Comparison of ENCODE assay signal across 12 cellular contexts in genomic region chr22:19885841-19886592, GRCh38. TPM values are rescaled to one million over a fixed set of nuclear protein-coding genes. Genes with fewer than 3 reads are reported as not detected.
DNase-seq lines count a peak whose midpoint lies in the region; ATAC-seq and TF ChIP-seq lines count a peak whose summit lies in the region.
"Had no signal": no experiment of that assay in that cellular context is flagged by ENCODE, and none has a peak within 500 bp of the region (broad histone marks: within the 10 kb centered on the region; RNA-seq: fewer than 3 reads in every experiment).

No MANE protein-coding gene starts in this region.

- no peak for DNase-seq in MCF 10A (ENCODE audit: unreplicated experiment)
- no peak for DNase-seq in mammary epithelial cell
- peak; percentile 1 for DNase-seq in activated CD8-positive, alpha-beta T cell treated with anti-CD3 and anti-CD28 coated beads for 36 hours
- DNase-seq in lower lobe of right lung = peak; percentile 42
- DNase-seq in vagina (ENCODE audit: extremely low spot score in 2 of 2) = no peak
- DNase-seq in DMS53 (lab: John Stamatoyannopoulos, UW) = no peak
- DNase-seq in ecto neural progenitor cell (ENCODE audit: low spot score) = no peak
- no peak for DNase-seq in NCI-H1105 (lab: John Stamatoyannopoulos, UW)
- DNase-seq: amniotic stem cell; NCI-H2107; stimulated activated CD4-positive, alpha-beta T cell treated with anti-CD3 and anti-CD28 coated beads, Interleukin-12 subunit alpha, Interleukin-12 subunit beta, amount 100 ng/mL, for 4 hours had no signal

- no TSS peak for BruUV-seq in MCF 10A (replicated peaks; lab: Mats Ljungman, UMichigan)
- no TSS peak for BruUV-seq in mammary epithelial cell (replicated peaks; lab: Mats Ljungman, UMichigan)

- H4K20me1 ChIP-seq in mammary epithelial cell (ENCODE audit: insufficient read depth, low read length) = no peaks in the 10 kb centered on the region

- H3K4me1 ChIP-seq in mammary epithelial cell (ENCODE audit: insufficient read depth, low read length) (peaks cover 49% of the 10 kb centered on the region), lower lobe of right lung (peaks cover 32% of the 10 kb centered on the region), vagina (peaks cover 30% of the 10 kb centered on the region)

- 74% methylated on average over 15 of the region's 15 CpGs for WGBS in mammary epithelial cell (ENCODE audit: low coverage, missing lambda C conversion rate)

- no peak overlapping the region for H3K4me3 Mint-ChIP-seq in MCF 10A (ENCODE audit: unreplicated experiment)
- peak overlapping the region; percentile 17 for H3K4me3 Mint-ChIP-seq in activated CD8-positive, alpha-beta T cell treated with anti-CD3 and anti-CD28 coated beads for 36 hours

- H3K36me3 ChIP-seq in mammary epithelial cell (ENCODE audit: insufficient read depth, low read length) (no peaks in the 10 kb centered on the region), lower lobe of right lung (peaks cover 21% of the 10 kb centered on the region), vagina (no peaks in the 10 kb centered on the region)

- intact Hi-C loops in MCF 10A (cut with micrococcal nuclease) = no loop called here
- intact Hi-C loops in mammary epithelial cell (cut with micrococcal nuclease) = no loop called here
- intact Hi-C loops in activated CD8-positive, alpha-beta T cell treated with anti-CD3 and anti-CD28 coated beads for 36 hours (cut with micrococcal nuclease) = no loop called here
- intact Hi-C loops in lower lobe of right lung (cut with DNase I) = no loop called here
- intact Hi-C loops in vagina (cut with DNase I) = no loop called here

- CTCF ChIA-PET in MCF 10A (lab: Yijun Ruan, JAX) (interaction anchor here (0.6 to 2.3 kb wide), 2 partner anchors 29 to 155 kb away, joined by 3 to 11 read pairs; no protein-coding TSS in a partner anchor), mammary epithelial cell (lab: Charles Lee; ENCODE audit: low non-redundant PET) (no interaction called here)
- CTCF ChIA-PET in activated CD8-positive, alpha-beta T cell treated with anti-CD3 and anti-CD28 coated beads for 36 hours (lab: Charles Lee) = interaction anchor here (0.5 to 4.6 kb wide), 9 partner anchors 11 to 155 kb away, joined by 3 to 26 read pairs (median 5); no protein-coding TSS in a partner anchor

- POLR2A ChIA-PET in MCF 10A (lab: Yijun Ruan, JAX) = interaction anchor here (1.0 kb wide), 1 partner anchor 11 kb away, joined by 4 read pairs; no protein-coding TSS in a partner anchor
- POLR2A ChIA-PET in activated CD8-positive, alpha-beta T cell treated with anti-CD3 and anti-CD28 coated beads for 36 hours (lab: Charles Lee) = interaction anchor here (0.8 to 8.8 kb wide), 6 partner anchors 12 to 36 kb away, joined by 3 to 96 read pairs (median 5); partner anchors contain the start of genes GNB1L and RTL10

- no peak overlapping the region for H3K9ac ChIP-seq in mammary epithelial cell (ENCODE audit: insufficient read depth, low read length)

- H3K9me3 ChIP-seq in mammary epithelial cell (replicated peaks; ENCODE audit: insufficient read depth, low read length) = no peaks in the 10 kb centered on the region
- no peaks in the 10 kb centered on the region for H3K9me3 ChIP-seq in lower lobe of right lung
- no peaks in the 10 kb centered on the region for H3K9me3 ChIP-seq in vagina

- no peak overlapping the region for H3K4me3 ChIP-seq in mammary epithelial cell (replicated peaks in 1 of 3; ENCODE audit: insufficient read depth in 1 of 3, low read depth in 2 of 3, low read length in 3 of 3)
- no peak overlapping the region for H3K4me3 ChIP-seq in lower lobe of right lung
- no peak overlapping the region for H3K4me3 ChIP-seq in vagina

- H3K36me3 Mint-ChIP-seq in MCF 10A (ENCODE audit: insufficient read depth, unreplicated experiment) = peaks cover 5% of the 10 kb centered on the region
- H3K36me3 Mint-ChIP-seq in activated CD8-positive, alpha-beta T cell treated with anti-CD3 and anti-CD28 coated beads for 36 hours (ENCODE audit: low read depth) = peaks cover 3% of the 10 kb centered on the region

- H3K79me2 ChIP-seq in mammary epithelial cell (ENCODE audit: insufficient read depth, low read length) = no peaks in the 10 kb centered on the region

- H3K4me2 ChIP-seq in mammary epithelial cell (ENCODE audit: insufficient read depth, low read depth, low read length) = no peak overlapping the region

- peak overlapping the region; percentile 49 for H3K27ac Mint-ChIP-seq in MCF 10A (ENCODE audit: low read depth, unreplicated experiment)
- H3K27ac Mint-ChIP-seq in activated CD8-positive, alpha-beta T cell treated with anti-CD3 and anti-CD28 coated beads for 36 hours = peak overlapping the region; percentile 82

- TF ChIP-seq CTCF in MCF 10A (IDR thresholded peaks at IDR 0.05; ENCODE audit: unreplicated experiment) (no peak), mammary epithelial cell (conservative IDR thresholded peaks at IDR 0.05 in 1 of 2, IDR thresholded peaks at IDR 0.05 in 1 of 2; ENCODE audit: extremely low read depth in 1 of 2, insufficient read depth in 1 of 2, low read depth in 1 of 2, low read length in 2 of 2) (no peak), lower lobe of right lung (IDR thresholded peaks at IDR 0.05) (no peak), vagina (IDR thresholded peaks at IDR 0.05) (no peak)
- TF ChIP-seq CTCF in activated CD8-positive, alpha-beta T cell treated with anti-CD3 and anti-CD28 coated beads for 36 hours (IDR thresholded peaks at IDR 0.05) = no peak

- H3K27ac ChIP-seq in mammary epithelial cell (ENCODE audit: insufficient read depth, low read depth, low read length) = no peak overlapping the region
- H3K27ac ChIP-seq in lower lobe of right lung = peak overlapping the region; percentile 75
- peak overlapping the region; percentile 2 for H3K27ac ChIP-seq in vagina

- ATAC-seq in activated CD8-positive, alpha-beta T cell treated with anti-CD3 and anti-CD28 coated beads for 36 hours = no peak
- no peak for ATAC-seq in lower lobe of right lung
- ATAC-seq: HCT116 had no signal

- dilution Hi-C loops in mammary epithelial cell (cut with HindIII; ENCODE audit: low sequenced_read_pairs) = no loop called here

- no peaks in the 10 kb centered on the region for H3K27me3 Mint-ChIP-seq in MCF 10A (ENCODE audit: insufficient read depth, unreplicated experiment)
- H3K27me3 Mint-ChIP-seq in activated CD8-positive, alpha-beta T cell treated with anti-CD3 and anti-CD28 coated beads for 36 hours = no peaks in the 10 kb centered on the region

- H3K4me1 Mint-ChIP-seq in MCF 10A (ENCODE audit: insufficient read depth, unreplicated experiment) = peaks cover 23% of the 10 kb centered on the region
- peaks cover 41% of the 10 kb centered on the region for H3K4me1 Mint-ChIP-seq in activated CD8-positive, alpha-beta T cell treated with anti-CD3 and anti-CD28 coated beads for 36 hours (ENCODE audit: low read depth)

- in situ Hi-C loops in mammary epithelial cell (cut with MboI; ENCODE audit: low sequenced_read_pairs in 2 of 2) = no loop called here

- H2AFZ ChIP-seq in mammary epithelial cell (ENCODE audit: low read depth, low read length) = no peak overlapping the region

- H3K27me3 ChIP-seq in mammary epithelial cell (ENCODE audit: insufficient read depth, low read length) = no peaks in the 10 kb centered on the region
- no peaks in the 10 kb centered on the region for H3K27me3 ChIP-seq in lower lobe of right lung (ENCODE audit: low read depth)
- H3K27me3 ChIP-seq in vagina = no peaks in the 10 kb centered on the region

- TF ChIP-seq POLR2A in vagina (IDR thresholded peaks at IDR 0.05) = no peak

- H3K9me3 Mint-ChIP-seq in MCF 10A (ENCODE audit: unreplicated experiment) = no peaks in the 10 kb centered on the region
- no peaks in the 10 kb centered on the region for H3K9me3 Mint-ChIP-seq in activated CD8-positive, alpha-beta T cell treated with anti-CD3 and anti-CD28 coated beads for 36 hours

RNA-seq across cellular contexts. Expression of gene GNB1L, which starts 31.3 kb away (rescaled TPM):
- 4.3 and 7.1 TPM in 2 replicates for total RNA-seq in MCF 10A (2022)
- 1 to 10 TPM; 3.8 to 7.8 TPM for total RNA-seq in mammary epithelial cell
- polyA plus RNA-seq in mammary epithelial cell = 7.9 TPM
- 0.93 TPM for polyA minus RNA-seq in mammary epithelial cell
- total RNA-seq in activated CD8-positive, alpha-beta T cell treated with anti-CD3 and anti-CD28 coated beads for 36 hours = 10 to 100 TPM; 16.2 to 17.4 TPM
- 6.0 TPM for total RNA-seq in lower lobe of right lung
- total RNA-seq in vagina = 14.0 TPM

RNA-seq across cellular contexts. Expression of gene RTL10, which starts 31.3 kb away (rescaled TPM):
- total RNA-seq in MCF 10A (2022) = 16.8 and 20.6 TPM in 2 replicates
- total RNA-seq in mammary epithelial cell = 10 to 100 TPM; 20.7 to 21.9 TPM
- polyA plus RNA-seq in mammary epithelial cell = 17.8 TPM
- 72.2 TPM for polyA minus RNA-seq in mammary epithelial cell
- 10 to 100 TPM; 14.7 to 17.4 TPM for total RNA-seq in activated CD8-positive, alpha-beta T cell treated with anti-CD3 and anti-CD28 coated beads for 36 hours
- 24.3 TPM for total RNA-seq in lower lobe of right lung
- total RNA-seq in vagina = 21.4 TPM

RNA-seq across cellular contexts. Expression of gene COMT, which starts 55.6 kb away (rescaled TPM):
- total RNA-seq in MCF 10A (2022) = 196 and 208 TPM in 2 replicates
- 100 to 1,000 TPM; 180 to 193 TPM for total RNA-seq in mammary epithelial cell
- polyA plus RNA-seq in mammary epithelial cell = 362 TPM
- polyA minus RNA-seq in mammary epithelial cell = 84.3 TPM
- 10 to 100 TPM; 70.7 to 74.5 TPM for total RNA-seq in activated CD8-positive, alpha-beta T cell treated with anti-CD3 and anti-CD28 coated beads for 36 hours
- 235 TPM for total RNA-seq in lower lobe of right lung
- total RNA-seq in vagina = 240 TPM

RNA-seq across cellular contexts. Expression of gene TXNRD2, which starts 55.6 kb away (rescaled TPM):
- total RNA-seq in MCF 10A (2022) (28.7 and 39.9 TPM in 2 replicates), mammary epithelial cell (10 to 100 TPM; 13.2 to 22.1 TPM), lower lobe of right lung (47.5 TPM), vagina (13.5 TPM)
- 21.2 TPM for polyA plus RNA-seq in mammary epithelial cell
- polyA minus RNA-seq in mammary epithelial cell = 13.9 TPM
- total RNA-seq in activated CD8-positive, alpha-beta T cell treated with anti-CD3 and anti-CD28 coated beads for 36 hours = 10 to 100 TPM; 18.0 to 18.5 TPM

Comparison
In these comparisons a context has a peak if more than half of its experiments do, and no peak if none do; other contexts are left out.
1. DNase-seq: peak in activated CD8-positive, alpha-beta T cell treated with anti-CD3 and anti-CD28 coated beads for 36 hours (single experiment) and lower lobe of right lung (single experiment); none in MCF 10A (single experiment), mammary epithelial cell (single experiment), vagina (0 of 2), DMS53 (single experiment), ecto neural progenitor cell (single experiment) and NCI-H1105 (single experiment).